ENCODE assay signal across 8 cellular contexts in genomic region chr3:123489400-123490004, GRCh38. TPM values are rescaled to one million over a fixed set of nuclear protein-coding genes. Genes with fewer than 3 reads are reported as not detected.
DNase-seq lines count a peak whose midpoint lies in the region; TF ChIP-seq lines count a peak whose summit lies in the region.

No MANE protein-coding gene starts in this region.

- H3K27ac ChIP-seq in uterus, result peak overlapping the region in 1 of 2 donors; percentile 57

- no peak for TF ChIP-seq POLR2A in uterus (IDR thresholded peaks at IDR 0.05)

- no peaks in the 10 kb centered on the region for H3K27me3 ChIP-seq in uterus

- intact Hi-C loops in uterus (cut with DNase I; ENCODE audit: low total_unique reads), result loop anchor here (2.0 kb wide), 1 partner anchor 161 kb away; no protein-coding TSS in a partner anchor

- H3K4me3 ChIP-seq in uterus, result no peak overlapping the region

- H3K4me1 ChIP-seq in uterus, result no peaks in the 10 kb centered on the region

- no peaks in the 10 kb centered on the region for H3K9me3 ChIP-seq in uterus

- no peaks in the 10 kb centered on the region for H3K36me3 ChIP-seq in uterus

- DNase-seq in CD1c-positive myeloid dendritic cell (ENCODE audit: extremely low spot score) (peak; percentile 51), HCEC 1CT (peak; percentile 42), NCI-H82 treated with DMSO at 0.1 percent for 48 hours (lab: John Stamatoyannopoulos, UW; ENCODE audit: unreplicated experiment) (peak; percentile 6), activated T-cell treated with anti-CD3 and anti-CD28 coated beads for 48 hours (ENCODE audit: low read depth) (peak; percentile 30), fibroblast of the conjunctiva (ENCODE audit: low read depth) (peak; percentile 60), non-pigmented ciliary epithelial cell (ENCODE audit: low read depth) (peak; percentile 4), uterus (peak; percentile 74 to 82), OCI-M2 (lab: John Stamatoyannopoulos, UW; ENCODE audit: unreplicated experiment) (no peak)

- peak; percentile 87 to 94 (median 90) for TF ChIP-seq CTCF in uterus (IDR thresholded peaks at IDR 0.05)

RNA-seq across cellular contexts. Expression of gene ADCY5, which starts 40.6 kb away (rescaled TPM):
- total RNA-seq in uterus, result 10 to 100 TPM; 21.1 to 43.5 (median 34.7) TPM
